ENCODE assay signal across 15 cellular contexts in genomic region chr2:66389651-66390131, GRCh38. TPM values are rescaled to one million over a fixed set of nuclear protein-coding genes. Genes with fewer than 3 reads are reported as not detected.
DNase-seq lines count a peak whose midpoint lies in the region; ATAC-seq and TF ChIP-seq lines count a peak whose summit lies in the region.
"Had no signal": no experiment of that assay in that cellular context is flagged by ENCODE, and none has a peak within 500 bp of the region (broad histone marks: within the 10 kb centered on the region; RNA-seq: fewer than 3 reads in every experiment).

No MANE protein-coding gene starts in this region.

- WGBS in hepatocyte (ENCODE audit: low lambda C conversion rate, missing lambda C conversion rate): 67% methylated on average over 3 of the region's 3 CpGs

- peak overlapping the region; percentile 70 for H3K4me3 Mint-ChIP-seq in MCF 10A (ENCODE audit: unreplicated experiment)
- no peak overlapping the region for H3K4me3 Mint-ChIP-seq in activated T-cell treated with anti-CD3 and anti-CD28 coated beads, Interleukin-2, amount 50 U/mL, for 24 hours
- H3K4me3 Mint-ChIP-seq: memory B cell; T-helper 1 cell treated with Interleukin-12 subunit alpha and Interleukin-12 subunit beta and Interleukin-4 antibody, amounts not matched to agents 30 μg/mL and 1 μg/mL, for 36 hours had no signal

- TF ChIP-seq CTCF in MCF 10A (IDR thresholded peaks at IDR 0.05; ENCODE audit: unreplicated experiment) (no peak), breast epithelium (IDR thresholded peaks at IDR 0.05) (no peak), RWPE1 (conservative IDR thresholded peaks at IDR 0.05; ENCODE audit: low read depth) (no peak), hepatocyte (IDR thresholded peaks at IDR 0.05; ENCODE audit: poor library complexity) (no peak), vagina (IDR thresholded peaks at IDR 0.05) (no peak), MM.1S (IDR thresholded peaks at IDR 0.05; ENCODE audit: low read length) (no peak)

- peaks cover 20% of the 10 kb centered on the region for H3K4me1 Mint-ChIP-seq in MCF 10A (ENCODE audit: insufficient read depth, unreplicated experiment)
- no peaks in the 10 kb centered on the region for H3K4me1 Mint-ChIP-seq in activated T-cell treated with anti-CD3 and anti-CD28 coated beads, Interleukin-2, amount 50 U/mL, for 24 hours (ENCODE audit: low read depth)
- H3K4me1 Mint-ChIP-seq: memory B cell had no signal

- peak overlapping the region; percentile 95 for H3K27ac Mint-ChIP-seq in MCF 10A (ENCODE audit: low read depth, unreplicated experiment)
- no peak overlapping the region for H3K27ac Mint-ChIP-seq in activated T-cell treated with anti-CD3 and anti-CD28 coated beads, Interleukin-2, amount 50 U/mL, for 24 hours
- H3K27ac Mint-ChIP-seq: memory B cell; T-helper 1 cell treated with Interleukin-12 subunit alpha and Interleukin-12 subunit beta and Interleukin-4 antibody, amounts not matched to agents 30 μg/mL and 1 μg/mL, for 36 hours had no signal

- H3K27me3 Mint-ChIP-seq in MCF 10A (ENCODE audit: insufficient read depth, unreplicated experiment): no peaks in the 10 kb centered on the region
- no peaks in the 10 kb centered on the region for H3K27me3 Mint-ChIP-seq in activated T-cell treated with anti-CD3 and anti-CD28 coated beads, Interleukin-2, amount 50 U/mL, for 24 hours
- H3K27me3 Mint-ChIP-seq: memory B cell had no signal

- H4K20me1 ChIP-seq in hepatocyte (ENCODE audit: insufficient read depth, poor library complexity, severe bottlenecking) (no peaks in the 10 kb centered on the region), MM.1S (ENCODE audit: insufficient read depth, low read length) (no peaks in the 10 kb centered on the region)

- H3K9me3 ChIP-seq in breast epithelium: no peaks in the 10 kb centered on the region
- no peaks in the 10 kb centered on the region for H3K9me3 ChIP-seq in hepatocyte (ENCODE audit: low read depth)
- H3K9me3 ChIP-seq in vagina: no peaks in the 10 kb centered on the region
- no peaks in the 10 kb centered on the region for H3K9me3 ChIP-seq in MM.1S (replicated peaks; ENCODE audit: insufficient read depth, low read length)
- H3K9me3 ChIP-seq: pancreas had no signal

- TF ChIP-seq POLR2A in breast epithelium (IDR thresholded peaks at IDR 0.05) (no peak), vagina (IDR thresholded peaks at IDR 0.05) (no peak)

- H3K4me3 ChIP-seq in breast epithelium (no peak overlapping the region), hepatocyte (no peak overlapping the region), vagina (no peak overlapping the region), MM.1S (ENCODE audit: low read length) (no peak overlapping the region)
- H3K4me3 ChIP-seq: pancreas had no signal

- H3K79me2 ChIP-seq in hepatocyte (no peaks in the 10 kb centered on the region), MM.1S (ENCODE audit: low read length) (no peaks in the 10 kb centered on the region)

- H3K27ac ChIP-seq in breast epithelium: no peak overlapping the region
- H3K27ac ChIP-seq in RWPE1: no peak overlapping the region
- peak overlapping the region; percentile 12 for H3K27ac ChIP-seq in hepatocyte
- peak overlapping the region; percentile 68 for H3K27ac ChIP-seq in vagina
- H3K27ac ChIP-seq in MM.1S (ENCODE audit: low read length): no peak overlapping the region
- H3K27ac ChIP-seq: pancreas had no signal

- intact Hi-C loops in MCF 10A (cut with micrococcal nuclease): no loop called here
- intact Hi-C loops in breast epithelium (cut with DNase I; ENCODE audit: low total_unique reads): no loop called here
- intact Hi-C loops in vagina (cut with DNase I): no loop called here

- POLR2A ChIA-PET in MCF 10A (lab: Yijun Ruan, JAX) (interaction anchor here (1.0 to 2.3 kb wide), 7 partner anchors 8 to 347 kb away, joined by 3 to 15 read pairs (median 5); partner anchors contain the start of gene MEIS1), RWPE1 (lab: Yijun Ruan, JAX; ENCODE audit: low non-redundant PET) (no interaction called here)

- H3K4me2 ChIP-seq in hepatocyte (no peak overlapping the region), MM.1S (ENCODE audit: low read depth, low read length) (no peak overlapping the region)

- DNase-seq in MCF 10A (ENCODE audit: unreplicated experiment): peak; percentile 76
- no peak for DNase-seq in breast epithelium (ENCODE audit: low spot score in 2 of 2)
- DNase-seq in RWPE1 (ENCODE audit: low spot score): peak; percentile 56
- DNase-seq in hepatocyte (ENCODE audit: low spot score): peak; percentile 42
- no peak for DNase-seq in vagina (ENCODE audit: extremely low spot score in 2 of 2)
- DNase-seq in activated T-cell treated with anti-CD3 and anti-CD28 coated beads, Interleukin-2, amount 50 U/mL, for 24 hours: no peak
- no peak for DNase-seq in MM.1S
- DNase-seq: activated effector memory CD4-positive, alpha-beta T cell treated with anti-CD3 and anti-CD28 coated beads, Interleukin-2, amount 50 U/mL, for 16 hours; Karpas-422; pancreas; stimulated activated CD4-positive, alpha-beta T cell treated with anti-CD3 and anti-CD28 coated beads, Interleukin-15, amount 100 ng/mL, for 24 hours; stimulated activated CD8-positive, alpha-beta memory T cell treated with anti-CD3 and anti-CD28 coated beads, Interleukin-4, amount 100 ng/mL, for 48 hours had no signal

- no peaks in the 10 kb centered on the region for H3K9me2 ChIP-seq in hepatocyte (replicated peaks; ENCODE audit: insufficient read depth)
- no peaks in the 10 kb centered on the region for H3K9me2 ChIP-seq in MM.1S (replicated peaks; ENCODE audit: insufficient read depth, low read length)

- H3K36me3 ChIP-seq in breast epithelium: no peaks in the 10 kb centered on the region
- no peaks in the 10 kb centered on the region for H3K36me3 ChIP-seq in hepatocyte (replicated peaks; ENCODE audit: insufficient read depth, low read depth)
- H3K36me3 ChIP-seq in vagina: no peaks in the 10 kb centered on the region
- H3K36me3 ChIP-seq in MM.1S (replicated peaks; ENCODE audit: insufficient read depth, low read length): no peaks in the 10 kb centered on the region
- H3K36me3 ChIP-seq: pancreas had no signal

- CTCF ChIA-PET in MCF 10A (lab: Yijun Ruan, JAX) (interaction anchor here (0.6 to 0.8 kb wide), 3 partner anchors 9 to 205 kb away, joined by 3 to 4 read pairs (median 3); no protein-coding TSS in a partner anchor), RWPE1 (lab: Yijun Ruan, JAX) (no interaction called here)

- no peak for ATAC-seq in GM18498 (IDR thresholded peaks at IDR 0.05; ENCODE audit: unreplicated experiment)

- H3K9ac ChIP-seq in MM.1S (ENCODE audit: low read length): no peak overlapping the region

- BruUV-seq in MCF 10A (replicated peaks; lab: Mats Ljungman, UMichigan): no TSS peak

- H3K27me3 ChIP-seq in breast epithelium: no peaks in the 10 kb centered on the region
- no peaks in the 10 kb centered on the region for H3K27me3 ChIP-seq in hepatocyte
- H3K27me3 ChIP-seq in vagina: no peaks in the 10 kb centered on the region
- H3K27me3 ChIP-seq in MM.1S (replicated peaks; ENCODE audit: insufficient read depth, low read length): no peaks in the 10 kb centered on the region
- H3K27me3 ChIP-seq: pancreas had no signal

- peaks cover 7% of the 10 kb centered on the region for H3K9me3 Mint-ChIP-seq in MCF 10A (ENCODE audit: unreplicated experiment)
- no peaks in the 10 kb centered on the region for H3K9me3 Mint-ChIP-seq in activated T-cell treated with anti-CD3 and anti-CD28 coated beads, Interleukin-2, amount 50 U/mL, for 24 hours
- H3K9me3 Mint-ChIP-seq: memory B cell; T-helper 1 cell treated with Interleukin-12 subunit alpha and Interleukin-12 subunit beta and Interleukin-4 antibody, amounts not matched to agents 30 μg/mL and 1 μg/mL, for 36 hours had no signal

- H3F3A ChIP-seq in MM.1S (ENCODE audit: insufficient read depth, low read length): no peaks in the 10 kb centered on the region

- H3K4me1 ChIP-seq in breast epithelium (no peaks in the 10 kb centered on the region), hepatocyte (ENCODE audit: insufficient read depth) (no peaks in the 10 kb centered on the region), vagina (peaks cover 39% of the 10 kb centered on the region), MM.1S (ENCODE audit: low read length) (no peaks in the 10 kb centered on the region)
- H3K4me1 ChIP-seq: pancreas had no signal

- no peak overlapping the region for H2AFZ ChIP-seq in hepatocyte
- H2AFZ ChIP-seq in MM.1S (ENCODE audit: low read length): no peak overlapping the region

- no peaks in the 10 kb centered on the region for H3K36me3 Mint-ChIP-seq in MCF 10A (ENCODE audit: insufficient read depth, unreplicated experiment)
- no peaks in the 10 kb centered on the region for H3K36me3 Mint-ChIP-seq in activated T-cell treated with anti-CD3 and anti-CD28 coated beads, Interleukin-2, amount 50 U/mL, for 24 hours (ENCODE audit: low read depth)
- H3K36me3 Mint-ChIP-seq: memory B cell had no signal

RNA-seq across cellular contexts. Expression of gene MEIS1, which starts 45.2 kb away (rescaled TPM):
- total RNA-seq in MCF 10A (2022) (4.1 and 4.4 TPM in 2 replicates), breast epithelium (10 to 100 TPM; 23.0 to 37.9 (median 37.0) TPM), hepatocyte (32.8 and 35.5 TPM in 2 replicates), vagina (80.5 TPM)
- polyA plus RNA-seq in hepatocyte: 29.6 and 35.3 TPM in 2 replicates

Comparison
In these comparisons a context has a peak if more than half of its experiments do, and no peak if none do; other contexts are left out.
1. DNase-seq: peak in MCF 10A (single experiment), RWPE1 (single experiment) and hepatocyte (single experiment); none in breast epithelium (0 of 2), vagina (0 of 2), activated T-cell treated with anti-CD3 and anti-CD28 coated beads, Interleukin-2, amount 50 U/mL, for 24 hours (single experiment) and MM.1S (single experiment).
2. H3K27ac ChIP-seq: peak in hepatocyte (single experiment) and vagina (single experiment); none in breast epithelium (0 of 2), RWPE1 (single experiment) and MM.1S (single experiment).